8 cellular contexts compared by ENCODE assay signal in the genomic region with DNA sequence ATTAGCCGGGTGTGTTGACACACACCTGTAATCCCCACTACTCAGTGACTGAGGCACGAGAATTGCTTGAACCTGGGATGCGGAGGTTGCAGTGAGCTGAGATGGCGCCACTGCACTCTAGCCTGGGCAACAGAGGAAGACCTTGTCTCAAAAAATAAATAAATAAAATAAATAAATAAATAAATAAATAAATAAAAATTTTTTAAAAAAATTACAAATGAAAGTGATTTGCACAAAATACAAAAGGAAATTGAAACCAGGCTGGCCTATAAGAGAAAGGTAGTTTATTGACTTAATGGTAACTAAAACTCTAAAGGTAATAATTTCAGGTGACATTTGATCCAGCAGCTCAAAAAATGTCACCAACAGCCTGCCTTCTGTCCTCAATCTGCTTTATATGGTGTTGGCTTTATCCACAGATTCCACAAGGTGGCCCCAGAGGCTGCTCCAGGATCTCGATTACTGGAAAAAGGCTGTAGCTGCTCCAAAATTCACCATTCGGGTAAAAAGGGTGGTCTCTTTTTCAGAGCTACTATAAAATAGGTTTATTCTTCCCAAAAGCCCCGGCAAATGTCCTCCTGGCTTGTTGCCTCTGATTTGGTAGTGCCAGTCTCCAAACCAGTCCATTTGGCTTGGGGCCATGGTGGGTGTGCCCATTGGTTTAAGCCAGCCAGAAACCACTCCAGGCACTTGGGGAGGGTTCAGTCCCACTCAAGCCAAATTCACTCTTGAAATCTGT.
DNase-seq lines count a peak whose midpoint lies in the region; ATAC-seq and TF ChIP-seq lines count a peak whose summit lies in the region.

No MANE protein-coding gene starts in this region.

- peak overlapping the region; percentile 79 for H3K27ac Mint-ChIP-seq in osteocyte (ENCODE audit: unreplicated experiment)

- no peaks in the 10 kb centered on the region for H3K36me3 ChIP-seq in DND-41 (ENCODE audit: insufficient read depth, low read length)
- no peaks in the 10 kb centered on the region for H3K36me3 ChIP-seq in OCI-LY7 (ENCODE audit: insufficient read depth, low read length)

- no peaks in the 10 kb centered on the region for H3K9me3 Mint-ChIP-seq in osteocyte (ENCODE audit: unreplicated experiment)

- H3K4me3 Mint-ChIP-seq in osteocyte (ENCODE audit: unreplicated experiment): no peak overlapping the region

- DNase-seq in DND-41: peak; percentile 76
- peak; percentile 67 for DNase-seq in LHCN-M2 (ENCODE audit: low read depth)
- DNase-seq in OCI-LY7 (ENCODE audit: low spot score): peak; percentile 72
- DNase-seq in activated naive CD4-positive, alpha-beta T cell (lab: John Stamatoyannopoulos, UW): peak in 3 of 4 experiments; percentile 5 to 24 (median 7)
- peak; percentile 64 for DNase-seq in foreskin melanocyte
- DNase-seq in osteocyte (ENCODE audit: extremely low spot score, unreplicated experiment): peak; percentile 87

- H2AFZ ChIP-seq in DND-41 (ENCODE audit: low read depth, low read length) (0 out of 2 replicates have a peak overlapping the region, but pooled peaks have one; percentile 20), OCI-LY7 (ENCODE audit: low read length) (no peak overlapping the region)

- H3K9me2 ChIP-seq in OCI-LY7 (ENCODE audit: insufficient read depth, low read length): no peaks in the 10 kb centered on the region

- H3K4me3 ChIP-seq in DND-41 (ENCODE audit: low read depth in 1 of 2, low read length in 2 of 2) (no peak overlapping the region), OCI-LY7 (ENCODE audit: low read depth, low read length, poor library complexity, severe bottlenecking) (no peak overlapping the region)

- TF ChIP-seq CTCF in DND-41 (IDR thresholded peaks at IDR 0.05; ENCODE audit: borderline replicate concordance, extremely low read depth, low read length, poor library complexity, severe bottlenecking): peak; percentile 88
- peak; percentile 87 for TF ChIP-seq CTCF in OCI-LY7 (conservative IDR thresholded peaks at IDR 0.05; ENCODE audit: low read length)
- TF ChIP-seq CTCF in osteocyte (IDR thresholded peaks at IDR 0.05): peak; percentile 97

- no peak overlapping the region for H3K27ac ChIP-seq in DND-41 (ENCODE audit: low read length)
- no peak overlapping the region for H3K27ac ChIP-seq in OCI-LY7 (ENCODE audit: low read depth, low read length, poor library complexity, severe bottlenecking)

- H3K27me3 Mint-ChIP-seq in osteocyte (ENCODE audit: unreplicated experiment): no peaks in the 10 kb centered on the region

- H3K36me3 Mint-ChIP-seq in osteocyte (ENCODE audit: unreplicated experiment): no peaks in the 10 kb centered on the region

- intact Hi-C loops in OCI-LY7 (cut with micrococcal nuclease; ENCODE audit: unreplicated experiment): loop anchor here (1.0 to 5.0 kb wide), 4 partner anchors 175 to 609 kb away; no protein-coding TSS in a partner anchor

- H3K4me1 ChIP-seq in DND-41 (ENCODE audit: insufficient read depth, low read length): peaks cover 4% of the 10 kb centered on the region; the same call in 1 of the 2 replicates
- H3K4me1 ChIP-seq in OCI-LY7 (ENCODE audit: insufficient read depth, low read length, poor library complexity, severe bottlenecking): no peaks in the 10 kb centered on the region

- no peaks in the 10 kb centered on the region for H3K27me3 ChIP-seq in DND-41 (ENCODE audit: insufficient read depth, low read length, poor library complexity)

- POLR2A ChIA-PET in OCI-LY7 (lab: Charles Lee): interaction anchor here (0.9 to 1.2 kb wide), 2 partner anchors 21 to 180 kb away, joined by 4 read pairs; no protein-coding TSS in a partner anchor

- H3K79me2 ChIP-seq in DND-41 (ENCODE audit: insufficient read depth, low read length) (no peaks in the 10 kb centered on the region), OCI-LY7 (ENCODE audit: insufficient read depth, low read depth, low read length) (no peaks in the 10 kb centered on the region)

- H3K9me3 ChIP-seq in DND-41 (ENCODE audit: insufficient read depth, low read length, severe bottlenecking) (no peaks in the 10 kb centered on the region), OCI-LY7 (ENCODE audit: low read length) (no peaks in the 10 kb centered on the region)

- ATAC-seq in DND-41 (ENCODE audit: insufficient read depth, low read depth): peak; percentile 92
- ATAC-seq in GM18519 (IDR thresholded peaks at IDR 0.05; ENCODE audit: low FRiP score, unreplicated experiment): no peak
- ATAC-seq in HG03457 (IDR thresholded peaks at IDR 0.05; ENCODE audit: unreplicated experiment): no peak

- peaks cover 19% of the 10 kb centered on the region for H3K4me1 Mint-ChIP-seq in osteocyte (ENCODE audit: unreplicated experiment)

- H3K4me2 ChIP-seq in DND-41 (ENCODE audit: insufficient read depth, low read length): no peak overlapping the region
- H3K4me2 ChIP-seq in OCI-LY7 (ENCODE audit: low read length): no peak overlapping the region

- CTCF ChIA-PET in OCI-LY7 (lab: Charles Lee; ENCODE audit: unreplicated experiment): interaction anchor here (0.6 kb wide), 2 partner anchors 175 to 1994 kb away, joined by 3 read pairs; no protein-coding TSS in a partner anchor

- no peak overlapping the region for H3K9ac ChIP-seq in DND-41 (ENCODE audit: low read depth, low read length)

- no peaks in the 10 kb centered on the region for H4K20me1 ChIP-seq in DND-41 (ENCODE audit: insufficient read depth, low read length)
- H4K20me1 ChIP-seq in OCI-LY7 (ENCODE audit: insufficient read depth, low read length): no peaks in the 10 kb centered on the region

- no TSS peak for BruUV-seq in OCI-LY7 (replicated peaks; lab: Mats Ljungman, UMichigan)

Comparison
In these comparisons a context has a peak if more than half of its experiments do, and no peak if none do; other contexts are left out.
1. DNase-seq: peak in every context shown above with its lines; median percentile 87 in osteocyte; 76 in DND-41; 72 in OCI-LY7; 67 in LHCN-M2; 64 in foreskin melanocyte; 7 in activated naive CD4-positive, alpha-beta T cell.